Comparison of ENCODE assay signal across 3 cellular contexts in the genomic region with DNA sequence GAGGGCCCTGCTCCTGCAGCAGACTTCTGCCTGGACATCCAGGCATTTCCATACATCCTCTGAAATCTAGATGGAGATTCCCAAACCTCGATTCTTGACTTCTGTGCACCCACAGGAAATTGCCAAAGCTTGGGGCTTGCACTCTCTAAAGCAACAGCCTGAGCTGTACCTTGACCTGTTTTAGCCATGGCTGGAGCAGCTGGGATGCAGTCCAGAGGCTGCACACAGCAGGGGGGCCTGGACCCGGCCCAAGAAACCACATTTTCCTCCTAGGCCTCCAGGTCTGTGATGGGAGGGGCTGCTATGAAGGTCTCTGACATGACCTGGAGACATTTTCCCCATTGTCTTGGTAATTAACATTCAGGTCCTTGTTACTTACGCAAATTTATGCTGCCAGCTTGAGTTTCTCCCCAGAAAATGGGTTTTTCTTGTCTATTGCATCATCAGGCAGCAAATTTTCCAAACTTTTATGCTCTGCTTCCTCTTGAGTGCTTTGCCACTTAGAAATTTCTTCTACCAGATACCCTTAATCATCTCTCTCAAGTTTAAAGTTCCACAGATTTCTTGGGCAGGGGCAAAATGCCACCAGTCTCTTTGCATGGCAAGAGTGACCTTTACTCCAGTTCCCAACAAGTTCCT.
TF ChIP-seq lines count a peak whose summit lies in the region.

No MANE protein-coding gene starts in this region.

TF ChIP-seq in GM23338, 12 proteins besides CTCF, POLR2A, EP300 and RAD21 (continues in another document):
- TF ChIP-seq, protein P1, sequence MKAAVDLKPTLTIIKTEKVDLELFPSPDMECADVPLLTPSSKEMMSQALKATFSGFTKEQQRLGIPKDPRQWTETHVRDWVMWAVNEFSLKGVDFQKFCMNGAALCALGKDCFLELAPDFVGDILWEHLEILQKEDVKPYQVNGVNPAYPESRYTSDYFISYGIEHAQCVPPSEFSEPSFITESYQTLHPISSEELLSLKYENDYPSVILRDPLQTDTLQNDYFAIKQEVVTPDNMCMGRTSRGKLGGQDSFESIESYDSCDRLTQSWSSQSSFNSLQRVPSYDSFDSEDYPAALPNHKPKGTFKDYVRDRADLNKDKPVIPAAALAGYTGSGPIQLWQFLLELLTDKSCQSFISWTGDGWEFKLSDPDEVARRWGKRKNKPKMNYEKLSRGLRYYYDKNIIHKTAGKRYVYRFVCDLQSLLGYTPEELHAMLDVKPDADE (IDR thresholded peaks at IDR 0.05): no peak
- TF ChIP-seq NANOG (IDR thresholded peaks at IDR 0.05; ENCODE audit: borderline replicate concordance) (no peak), EZH2phosphoT487 (IDR thresholded peaks at IDR 0.05; ENCODE audit: unreplicated experiment) (no peak), POLR2AphosphoS5 (IDR thresholded peaks at IDR 0.05; ENCODE audit: low read depth) (no peak), STAT1 (IDR thresholded peaks at IDR 0.05; ENCODE audit: unreplicated experiment) (no peak), ZNF114 (CRISPR knock-in tag; IDR thresholded peaks at IDR 0.05) (no peak), ZNF331 (CRISPR knock-in tag; IDR thresholded peaks at IDR 0.05; ENCODE audit: low read depth) (no peak)
- TF ChIP-seq, protein P2, sequence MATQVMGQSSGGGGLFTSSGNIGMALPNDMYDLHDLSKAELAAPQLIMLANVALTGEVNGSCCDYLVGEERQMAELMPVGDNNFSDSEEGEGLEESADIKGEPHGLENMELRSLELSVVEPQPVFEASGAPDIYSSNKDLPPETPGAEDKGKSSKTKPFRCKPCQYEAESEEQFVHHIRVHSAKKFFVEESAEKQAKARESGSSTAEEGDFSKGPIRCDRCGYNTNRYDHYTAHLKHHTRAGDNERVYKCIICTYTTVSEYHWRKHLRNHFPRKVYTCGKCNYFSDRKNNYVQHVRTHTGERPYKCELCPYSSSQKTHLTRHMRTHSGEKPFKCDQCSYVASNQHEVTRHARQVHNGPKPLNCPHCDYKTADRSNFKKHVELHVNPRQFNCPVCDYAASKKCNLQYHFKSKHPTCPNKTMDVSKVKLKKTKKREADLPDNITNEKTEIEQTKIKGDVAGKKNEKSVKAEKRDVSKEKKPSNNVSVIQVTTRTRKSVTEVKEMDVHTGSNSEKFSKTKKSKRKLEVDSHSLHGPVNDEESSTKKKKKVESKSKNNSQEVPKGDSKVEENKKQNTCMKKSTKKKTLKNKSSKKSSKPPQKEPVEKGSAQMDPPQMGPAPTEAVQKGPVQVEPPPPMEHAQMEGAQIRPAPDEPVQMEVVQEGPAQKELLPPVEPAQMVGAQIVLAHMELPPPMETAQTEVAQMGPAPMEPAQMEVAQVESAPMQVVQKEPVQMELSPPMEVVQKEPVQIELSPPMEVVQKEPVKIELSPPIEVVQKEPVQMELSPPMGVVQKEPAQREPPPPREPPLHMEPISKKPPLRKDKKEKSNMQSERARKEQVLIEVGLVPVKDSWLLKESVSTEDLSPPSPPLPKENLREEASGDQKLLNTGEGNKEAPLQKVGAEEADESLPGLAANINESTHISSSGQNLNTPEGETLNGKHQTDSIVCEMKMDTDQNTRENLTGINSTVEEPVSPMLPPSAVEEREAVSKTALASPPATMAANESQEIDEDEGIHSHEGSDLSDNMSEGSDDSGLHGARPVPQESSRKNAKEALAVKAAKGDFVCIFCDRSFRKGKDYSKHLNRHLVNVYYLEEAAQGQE (IDR thresholded peaks at IDR 0.05; ENCODE audit: unreplicated experiment): no peak

TF ChIP-seq in Ishikawa, 13 proteins besides CTCF, POLR2A, EP300 and RAD21:
- TF ChIP-seq TEAD4 (IDR thresholded peaks at IDR 0.05): no peak
- no peak for TF ChIP-seq CREB1 (IDR thresholded peaks at IDR 0.05; ENCODE audit: low read depth)
- TF ChIP-seq, protein P3, sequence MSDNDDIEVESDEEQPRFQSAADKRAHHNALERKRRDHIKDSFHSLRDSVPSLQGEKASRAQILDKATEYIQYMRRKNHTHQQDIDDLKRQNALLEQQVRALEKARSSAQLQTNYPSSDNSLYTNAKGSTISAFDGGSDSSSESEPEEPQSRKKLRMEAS (IDR thresholded peaks at IDR 0.05): no peak
- TF ChIP-seq FOXM1 (IDR thresholded peaks at IDR 0.05; ENCODE audit: borderline replicate concordance, low read depth): no peak
- no peak for TF ChIP-seq TCF12 (IDR thresholded peaks at IDR 0.05; ENCODE audit: low read depth)
- TF ChIP-seq NFIC (IDR thresholded peaks at IDR 0.05): peak; percentile 40; the same call in 1 of the 2 replicates
- TF ChIP-seq ZBTB7A (IDR thresholded peaks at IDR 0.05; ENCODE audit: low read depth): no peak
- TF ChIP-seq TAF1 (IDR thresholded peaks at IDR 0.05; ENCODE audit: low read depth): no peak
- TF ChIP-seq, protein P2 (IDR thresholded peaks at IDR 0.05; ENCODE audit: low read depth): no peak
- peak; percentile 60; the same call in 1 of the 2 replicates for TF ChIP-seq CEBPB (IDR thresholded peaks at IDR 0.05)

TF ChIP-seq in H1, 55 proteins besides CTCF, POLR2A, EP300 and RAD21:
- no peak for TF ChIP-seq RNF2 (IDR thresholded peaks at IDR 0.05; ENCODE audit: borderline replicate concordance, low read depth, low read length, missing control alignments, poor library complexity, severe bottlenecking)
- TF ChIP-seq POU5F1 (IDR thresholded peaks at IDR 0.05; ENCODE audit: low read depth, low read length): no peak
- no peak for TF ChIP-seq GABPA (IDR thresholded peaks at IDR 0.05; ENCODE audit: borderline replicate concordance, insufficient read depth, low read length)
- TF ChIP-seq CEBPB (IDR thresholded peaks at IDR 0.05; ENCODE audit: low read depth, low read length): peak; percentile 36; the same call in 1 of the 2 replicates
- no peak for TF ChIP-seq KDM5A (IDR thresholded peaks at IDR 0.05; ENCODE audit: low read length)
- no peak for TF ChIP-seq MAFK (IDR thresholded peaks at IDR 0.05; ENCODE audit: low read depth, low read length)
